ENCODE assay signal across 8 cellular contexts in genomic region chr2:85537600-85538506, GRCh38. TPM values are rescaled to one million over a fixed set of nuclear protein-coding genes. Genes with fewer than 3 reads are reported as not detected.
DNase-seq lines count a peak whose midpoint lies in the region; ATAC-seq and TF ChIP-seq lines count a peak whose summit lies in the region.

No MANE protein-coding gene starts in this region.

- no peak for ATAC-seq in CD8-positive, alpha-beta T cell
- ATAC-seq in HG02588 (IDR thresholded peaks at IDR 0.05; ENCODE audit: unreplicated experiment) = no peak

- TSS peak; percentile 81 for BruUV-seq in PC-9 (replicated peaks; lab: Mats Ljungman, UMichigan)

- H2AFZ ChIP-seq in PC-9 = peak overlapping the region; percentile 83
- peak overlapping the region; percentile 88 for H2AFZ ChIP-seq in osteoblast (ENCODE audit: low read length)

- H3K9me3 ChIP-seq in CD8-positive, alpha-beta T cell (ENCODE audit: low read length) = no peaks in the 10 kb centered on the region
- H3K9me3 ChIP-seq in PC-9 (ENCODE audit: insufficient read depth, low read depth) (no peaks in the 10 kb centered on the region), cardiac muscle cell (ENCODE audit: low read depth) (no peaks in the 10 kb centered on the region), osteoblast (ENCODE audit: low read depth, low read length) (no peaks in the 10 kb centered on the region)

- H3K27me3 ChIP-seq in CD8-positive, alpha-beta T cell (ENCODE audit: insufficient read depth, low read length) = no peaks in the 10 kb centered on the region
- H3K27me3 ChIP-seq in PC-9 (ENCODE audit: insufficient read depth, low read depth) (no peaks in the 10 kb centered on the region), cardiac muscle cell (no peaks in the 10 kb centered on the region), osteoblast (ENCODE audit: insufficient read depth, low read length) (no peaks in the 10 kb centered on the region)

- H4K20me1 ChIP-seq in PC-9 (ENCODE audit: insufficient read depth) (peaks cover 35% of the 10 kb centered on the region), osteoblast (ENCODE audit: insufficient read depth, low read length) (peaks cover 32% of the 10 kb centered on the region)

- H3K4me1 ChIP-seq in CD8-positive, alpha-beta T cell (ENCODE audit: insufficient read depth, low read length) = peaks cover 28% of the 10 kb centered on the region
- H3K4me1 ChIP-seq in PC-9 (replicated peaks; ENCODE audit: insufficient read depth) = peaks cover 32% of the 10 kb centered on the region
- H3K4me1 ChIP-seq in cardiac muscle cell (ENCODE audit: low read depth) = peaks cover 29% of the 10 kb centered on the region
- H3K4me1 ChIP-seq in osteoblast (ENCODE audit: insufficient read depth, low read length) = peaks cover 33% of the 10 kb centered on the region

- no peaks in the 10 kb centered on the region for H3K9me2 ChIP-seq in PC-9 (ENCODE audit: insufficient read depth)

- H3K79me2 ChIP-seq in PC-9 (ENCODE audit: low read depth) = peaks cover 69% of the 10 kb centered on the region
- H3K79me2 ChIP-seq in osteoblast (ENCODE audit: insufficient read depth, low read length) = peaks cover 62% of the 10 kb centered on the region

- H3K27me3 Mint-ChIP-seq in CD8-positive, alpha-beta T cell (ENCODE audit: low read depth) = no peaks in the 10 kb centered on the region
- H3K27me3 Mint-ChIP-seq in HFFc6 (ENCODE audit: insufficient read depth) = peaks cover 20% of the 10 kb centered on the region

- peak overlapping the region; percentile 96 for H3K4me3 ChIP-seq in CD8-positive, alpha-beta T cell (ENCODE audit: low read depth, low read length)
- H3K4me3 ChIP-seq in PC-9 = peak overlapping the region; percentile 100
- peak overlapping the region; percentile 98 for H3K4me3 ChIP-seq in cardiac muscle cell
- H3K4me3 ChIP-seq in osteoblast (ENCODE audit: insufficient read depth, low read length) = peak overlapping the region; percentile 83

- POLR2A ChIA-PET in CD8-positive, alpha-beta T cell (lab: Charles Lee) = interaction anchor here (0.7 to 6.3 kb wide), 22 partner anchors 8 to 553 kb away, joined by 3 to 78 read pairs (median 6); partner anchors contain the start of genes CAPG, ELMOD3, GGCX and RETSAT
- POLR2A ChIA-PET in PC-9 (lab: Charles Lee; ENCODE audit: unreplicated experiment) = interaction anchor here (0.6 to 0.9 kb wide), 4 partner anchors 35 to 568 kb away, joined by 4 to 12 read pairs (median 6); partner anchors contain the start of genes POLR1A and RNF181

- peak overlapping the region; percentile 87 for H3K4me2 ChIP-seq in PC-9
- peak overlapping the region; percentile 82 for H3K4me2 ChIP-seq in osteoblast (ENCODE audit: insufficient read depth, low read length)

- H3K36me3 Mint-ChIP-seq in CD8-positive, alpha-beta T cell = peaks cover 25% of the 10 kb centered on the region
- peaks cover 36% of the 10 kb centered on the region for H3K36me3 Mint-ChIP-seq in HFFc6 (ENCODE audit: low read depth)

- peak overlapping the region; percentile 93 for H3K27ac Mint-ChIP-seq in CD8-positive, alpha-beta T cell
- H3K27ac Mint-ChIP-seq in HFFc6 = peak overlapping the region; percentile 99

- DNase-seq in CD8-positive, alpha-beta T cell = peak in 5 of 7 experiments; percentile 6 to 61 (median 23)
- DNase-seq in HFFc6 (no peak), PC-9 (no peak), cardiac muscle cell (ENCODE audit: low read depth in 1 of 2, low spot score in 1 of 2) (peak; percentile 48 to 74), osteoblast (ENCODE audit: insufficient read length, low spot score, missing footprints) (peak; percentile 86), middle frontal gyrus (ENCODE audit: extremely low spot score, low spot score) (no peak)
- peak; percentile 24 for DNase-seq in activated naive CD8-positive, alpha-beta T cell treated with anti-CD3 and anti-CD28 coated beads, Interleukin-2, amount 50 U/mL, for 16 hours (ENCODE audit: low read depth, low spot score)

- peak overlapping the region; percentile 94 for H3K4me3 Mint-ChIP-seq in CD8-positive, alpha-beta T cell
- peak overlapping the region; percentile 93 for H3K4me3 Mint-ChIP-seq in HFFc6

- CTCF ChIA-PET in CD8-positive, alpha-beta T cell (lab: Charles Lee) = interaction anchor here (1.3 to 10.8 kb wide), 3 partner anchors 15 to 119 kb away, joined by 3 to 115 read pairs (median 8); no protein-coding TSS in a partner anchor
- CTCF ChIA-PET in PC-9 (lab: Charles Lee) = no interaction called here

- no peaks in the 10 kb centered on the region for H3K9me3 Mint-ChIP-seq in CD8-positive, alpha-beta T cell
- H3K9me3 Mint-ChIP-seq in HFFc6 = no peaks in the 10 kb centered on the region

- H3F3A ChIP-seq in PC-9 (ENCODE audit: insufficient read depth, low read depth) = peaks cover 43% of the 10 kb centered on the region

- H3K36me3 ChIP-seq in CD8-positive, alpha-beta T cell (ENCODE audit: insufficient read depth, low read length) = peaks cover 16% of the 10 kb centered on the region
- H3K36me3 ChIP-seq in PC-9 (ENCODE audit: low read depth) = peaks cover 31% of the 10 kb centered on the region
- peaks cover 23% of the 10 kb centered on the region for H3K36me3 ChIP-seq in cardiac muscle cell
- peaks cover 23% of the 10 kb centered on the region for H3K36me3 ChIP-seq in osteoblast (ENCODE audit: insufficient read depth, low read length)

- H3K4me1 Mint-ChIP-seq in CD8-positive, alpha-beta T cell (ENCODE audit: low read depth) = peaks cover 44% of the 10 kb centered on the region
- peaks cover 48% of the 10 kb centered on the region for H3K4me1 Mint-ChIP-seq in HFFc6 (ENCODE audit: low read depth)

- intact Hi-C loops in CD8-positive, alpha-beta T cell (cut with DNase I, micrococcal nuclease) = loop anchor here (1.0 to 5.0 kb wide), 9 partner anchors 23 to 1081 kb away; partner anchors contain the start of genes GGCX (in 2 of the 2), ELMOD3 (in 1 of the 2), POLR1A (in 1 of the 2) and PTCD3 (in 1 of the 2)
- intact Hi-C loops in PC-9 (cut with micrococcal nuclease; ENCODE audit: unreplicated experiment) = loop anchor here (2.0 kb wide), 1 partner anchor 33 kb away; no protein-coding TSS in a partner anchor

- H3K27ac ChIP-seq in CD8-positive, alpha-beta T cell (ENCODE audit: low read depth, low read length) = peak overlapping the region; percentile 91
- H3K27ac ChIP-seq in PC-9 = peak overlapping the region; percentile 97
- H3K27ac ChIP-seq in cardiac muscle cell = peak overlapping the region; percentile 100
- peak overlapping the region; percentile 99 for H3K27ac ChIP-seq in osteoblast (ENCODE audit: low read depth, low read length)

- TF ChIP-seq CTCF in CD8-positive, alpha-beta T cell (IDR thresholded peaks at IDR 0.05) = no peak
- TF ChIP-seq CTCF in HFFc6 (IDR thresholded peaks at IDR 0.05) = no peak
- no peak for TF ChIP-seq CTCF in PC-9 (conservative IDR thresholded peaks at IDR 0.05)
- TF ChIP-seq CTCF in cardiac muscle cell (IDR thresholded peaks at IDR 0.05; ENCODE audit: low read depth, low read length) = no peak
- TF ChIP-seq CTCF in osteoblast (IDR thresholded peaks at IDR 0.05; ENCODE audit: extremely low read depth, low read depth, low read length) = no peak

RNA-seq across cellular contexts. Expression of gene MAT2A, which starts 1.1 kb away (rescaled TPM):
- total RNA-seq in CD8-positive, alpha-beta T cell = 100 to 1,000 TPM; 105 to 107 TPM
- total RNA-seq in HFFc6 (2021; fragmentation: NEBNext Ultra II Directional; extraction: Animal tissue kit (Norgen Biotek cat#: 25700)) = 100 to 1,000 TPM; 138 to 171 (median 158) TPM
- total RNA-seq in PC-9 (2021) (169 and 206 TPM in 2 replicates), cardiac muscle cell (116 and 225 TPM in 2 replicates), osteoblast (124 and 142 TPM in 2 replicates)
- polyA plus RNA-seq in cardiac muscle cell = 405 and 489 TPM in 2 replicates

RNA-seq across cellular contexts. Expression of gene GGCX, which starts 23.4 kb away (rescaled TPM):
- 10 to 100 TPM; 20.7 to 24.0 TPM for total RNA-seq in CD8-positive, alpha-beta T cell
- 10 to 100 TPM; 55.9 to 68.9 (median 62.4) TPM for total RNA-seq in HFFc6 (2021; fragmentation: NEBNext Ultra II Directional; extraction: Animal tissue kit (Norgen Biotek cat#: 25700))
- total RNA-seq in PC-9 (2021) (30.2 and 30.6 TPM in 2 replicates), cardiac muscle cell (18.6 and 24.3 TPM in 2 replicates), osteoblast (40.9 and 52.5 TPM in 2 replicates)
- polyA plus RNA-seq in cardiac muscle cell = 32.0 and 33.5 TPM in 2 replicates

RNA-seq across cellular contexts. Expression of gene VAMP8, which starts 39.5 kb away (rescaled TPM):
- 10 to 100 TPM; 28.1 to 28.7 TPM for total RNA-seq in CD8-positive, alpha-beta T cell
- total RNA-seq in HFFc6 (2021; fragmentation: NEBNext Ultra II Directional; extraction: Animal tissue kit (Norgen Biotek cat#: 25700)) = under 1 TPM in 4 of 6 experiments, not detected in 2; 0.31 to 0.46 (median 0.35) TPM
- total RNA-seq in PC-9 (2021) = 91.9 and 124 TPM in 2 replicates
- 8.3 and 15.7 TPM in 2 replicates for total RNA-seq in cardiac muscle cell
- polyA plus RNA-seq in cardiac muscle cell = 39.4 and 60.9 TPM in 2 replicates
- 2.1 and 2.5 TPM in 2 replicates for total RNA-seq in osteoblast

RNA-seq across cellular contexts. Expression of gene VAMP5, which starts 46.4 kb away (rescaled TPM):
- 10 to 100 TPM; 22.7 to 23.9 TPM for total RNA-seq in CD8-positive, alpha-beta T cell
- total RNA-seq in HFFc6 (2021; fragmentation: NEBNext Ultra II Directional; extraction: Animal tissue kit (Norgen Biotek cat#: 25700)) = 10 to 100 TPM; 51.2 to 84.2 (median 71.4) TPM
- 7.2 and 7.4 TPM in 2 replicates for total RNA-seq in PC-9 (2021)
- total RNA-seq in cardiac muscle cell = 6.7 and 7.7 TPM in 2 replicates
- 19.1 and 28.1 TPM in 2 replicates for polyA plus RNA-seq in cardiac muscle cell
- 21.8 and 27.1 TPM in 2 replicates for total RNA-seq in osteoblast

RNA-seq across cellular contexts. Expression of gene RNF181, which starts 57.7 kb away (rescaled TPM):
- 10 to 100 TPM; 38.1 to 41.0 TPM for total RNA-seq in CD8-positive, alpha-beta T cell
- 100 to 1,000 TPM; 121 to 160 (median 146) TPM for total RNA-seq in HFFc6 (2021; fragmentation: NEBNext Ultra II Directional; extraction: Animal tissue kit (Norgen Biotek cat#: 25700))
- 93.9 and 96.7 TPM in 2 replicates for total RNA-seq in PC-9 (2021)
- 152 and 241 TPM in 2 replicates for total RNA-seq in cardiac muscle cell
- 276 and 328 TPM in 2 replicates for polyA plus RNA-seq in cardiac muscle cell
- total RNA-seq in osteoblast = 124 and 146 TPM in 2 replicates

Comparison
In these comparisons a context has a peak if more than half of its experiments do, and no peak if none do; other contexts are left out.
1. DNase-seq: peak in CD8-positive, alpha-beta T cell (5 of 7), activated naive CD8-positive, alpha-beta T cell treated with anti-CD3 and anti-CD28 coated beads, Interleukin-2, amount 50 U/mL, for 16 hours (single experiment), cardiac muscle cell (2 of 2) and osteoblast (single experiment); none in HFFc6 (single experiment), PC-9 (0 of 2) and middle frontal gyrus (single experiment).
2. Peak in every context shown above with its lines, with median percentiles within 50 percentile points of each other: H3K27ac ChIP-seq and H3K4me3 ChIP-seq.